In genomic region chr1:151720190-151720953, GRCh38 we compare ENCODE assay signal across 8 cellular contexts. TPM values are rescaled to one million over a fixed set of nuclear protein-coding genes. Genes with fewer than 3 reads are reported as not detected.
DNase-seq lines count a peak whose midpoint lies in the region; ATAC-seq and TF ChIP-seq lines count a peak whose summit lies in the region.

No MANE protein-coding gene starts in this region.

- H3K4me1 Mint-ChIP-seq in CD8-positive, alpha-beta memory T cell: peaks cover 24 to 36% (median 35%) of the 10 kb centered on the region in 3 donors

- POLR2A ChIA-PET in CD8-positive, alpha-beta memory T cell (lab: Charles Lee): interaction anchor here (1.2 kb wide), 1 partner anchor 747 kb away, joined by 3 read pairs; no protein-coding TSS in a partner anchor

- H3K36me3 Mint-ChIP-seq in CD8-positive, alpha-beta memory T cell: no peaks in the 10 kb centered on the region

- no peaks in the 10 kb centered on the region for H3K36me3 ChIP-seq in CD8-positive, alpha-beta memory T cell (ENCODE audit: insufficient read depth, low read length)
- no peaks in the 10 kb centered on the region for H3K36me3 ChIP-seq in KMS-11 (ENCODE audit: insufficient read depth)

- H3K27ac Mint-ChIP-seq in CD8-positive, alpha-beta memory T cell: peak overlapping the region; percentile 1 to 93 (median 50)

- DNase-seq in CD8-positive, alpha-beta memory T cell: no peak
- peak; percentile 73 for DNase-seq in choroid plexus epithelial cell (ENCODE audit: low read depth)
- peak; percentile 18 for DNase-seq in myocyte (ENCODE audit: low read depth)
- DNase-seq in SKM-1 (lab: John Stamatoyannopoulos, UW; ENCODE audit: unreplicated experiment): no peak
- DNase-seq in GOT3 (lab: John Stamatoyannopoulos, UW): no peak
- DNase-seq in cerebellum (ENCODE audit: low spot score): no peak

- peak overlapping the region; percentile 0; the same call in 1 of the 2 replicates for H3K9ac ChIP-seq in KMS-11

- TF ChIP-seq CTCF in KMS-11 (conservative IDR thresholded peaks at IDR 0.05; ENCODE audit: low read depth, low read length): no peak
- no peak for TF ChIP-seq CTCF in choroid plexus epithelial cell (conservative IDR thresholded peaks at IDR 0.05; ENCODE audit: low read depth, low read length)

- peaks cover 29% of the 10 kb centered on the region for H3K27me3 ChIP-seq in CD8-positive, alpha-beta memory T cell (ENCODE audit: insufficient read depth, low read length, poor library complexity, severe bottlenecking)
- H3K27me3 ChIP-seq in KMS-11 (ENCODE audit: insufficient read depth, low read depth): peaks cover 63% of the 10 kb centered on the region

- H3K27me3 Mint-ChIP-seq in CD8-positive, alpha-beta memory T cell: peaks cover 43 to 62% of the 10 kb centered on the region in 2 donors

- H3K9me3 ChIP-seq in CD8-positive, alpha-beta memory T cell (ENCODE audit: low read length): no peaks in the 10 kb centered on the region

- no peaks in the 10 kb centered on the region for H3K79me2 ChIP-seq in KMS-11 (ENCODE audit: insufficient read depth, low read depth)

- peak overlapping the region; percentile 91 for H2AFZ ChIP-seq in KMS-11 (ENCODE audit: low read depth)

- H3K9me3 Mint-ChIP-seq in CD8-positive, alpha-beta memory T cell: peaks cover 0 to 1% (median 0%) of the 10 kb centered on the region in 5 donors

- H3K4me2 ChIP-seq in KMS-11: peak overlapping the region; percentile 82

- H3K4me3 ChIP-seq in CD8-positive, alpha-beta memory T cell (ENCODE audit: low read length): peak overlapping the region; percentile 64
- H3K4me3 ChIP-seq in KMS-11 (IDR thresholded peaks at IDR 0.05; ENCODE audit: insufficient read depth, low read depth, low read length) (peak overlapping the region; percentile 100), choroid plexus epithelial cell (ENCODE audit: low read depth, low read length) (peak overlapping the region; percentile 47)

- H3K27ac ChIP-seq in CD8-positive, alpha-beta memory T cell (ENCODE audit: low read depth, low read length): no peak overlapping the region
- no peak overlapping the region for H3K27ac ChIP-seq in KMS-11

- H4K20me1 ChIP-seq in KMS-11 (ENCODE audit: insufficient read depth): no peaks in the 10 kb centered on the region

- ATAC-seq in HG03354 (IDR thresholded peaks at IDR 0.05; ENCODE audit: poor library complexity, severe bottlenecking, unreplicated experiment): no peak

- H3K4me3 Mint-ChIP-seq in CD8-positive, alpha-beta memory T cell: peak overlapping the region; percentile 61 to 90 (median 79)

- CTCF ChIA-PET in CD8-positive, alpha-beta memory T cell (lab: Charles Lee): interaction anchor here (1.0 to 1.2 kb wide), 2 partner anchors 14 to 127 kb away, joined by 5 to 6 read pairs; no protein-coding TSS in a partner anchor

- peaks cover 28% of the 10 kb centered on the region for H3K4me1 ChIP-seq in CD8-positive, alpha-beta memory T cell (ENCODE audit: insufficient read depth, low read length)
- H3K4me1 ChIP-seq in KMS-11 (ENCODE audit: low read depth, poor library complexity, severe bottlenecking): peaks cover 29% of the 10 kb centered on the region

RNA-seq across cellular contexts. Expression of gene RIIAD1, which starts 0.9 kb away (rescaled TPM):
- total RNA-seq in CD8-positive, alpha-beta memory T cell: not detected
- polyA plus RNA-seq in CD8-positive, alpha-beta memory T cell: not detected
- total RNA-seq in myocyte (not detected in 2 replicates), cerebellum (1.5 TPM)
- polyA plus RNA-seq in myocyte (2012): 2.5 TPM

RNA-seq across cellular contexts. Expression of gene CELF3, which starts 3.8 kb away (rescaled TPM):
- not detected for total RNA-seq in CD8-positive, alpha-beta memory T cell
- polyA plus RNA-seq in CD8-positive, alpha-beta memory T cell: not detected
- total RNA-seq in myocyte: not detected in 2 replicates
- polyA plus RNA-seq in myocyte (2012): not detected
- 29.7 TPM for total RNA-seq in cerebellum

RNA-seq across cellular contexts. Expression of gene MRPL9, which starts 42.9 kb away (rescaled TPM):
- 100 to 1,000 TPM; 190 to 195 TPM for total RNA-seq in CD8-positive, alpha-beta memory T cell
- 132 TPM for polyA plus RNA-seq in CD8-positive, alpha-beta memory T cell
- 54.5 and 66.5 TPM in 2 replicates for total RNA-seq in myocyte
- 53.7 TPM for polyA plus RNA-seq in myocyte (2012)
- 34.5 TPM for total RNA-seq in cerebellum

Comparison
In these comparisons a context has a peak if more than half of its experiments do, and no peak if none do; other contexts are left out.
1. DNase-seq: peak in choroid plexus epithelial cell (single experiment) and myocyte (single experiment); none in CD8-positive, alpha-beta memory T cell (0 of 5), SKM-1 (single experiment), GOT3 (single experiment) and cerebellum (single experiment).
2. H3K4me3 ChIP-seq: peak in every context shown above with its lines; median percentile 100 in KMS-11; 64 in CD8-positive, alpha-beta memory T cell; 47 in choroid plexus epithelial cell.
3. RNA of gene CELF3, which starts 3.8 kb away (total RNA-seq): 29.7 TPM in cerebellum (single experiment); not detected in CD8-positive, alpha-beta memory T cell and not detected in myocyte; every median in the first group is over 10 times any median in the second.